Comparison of ENCODE assay signal across 19 cellular contexts in genomic region chr15:68658151-68658550, GRCh38.
DNase-seq lines count a peak whose midpoint lies in the region; ATAC-seq and TF ChIP-seq lines count a peak whose summit lies in the region.
"Had no signal": no experiment of that assay in that cellular context is flagged by ENCODE, and none has a peak within 500 bp of the region (broad histone marks: within the 10 kb centered on the region; RNA-seq: fewer than 3 reads in every experiment).

No MANE protein-coding gene starts in this region.

- intact Hi-C loops in sigmoid colon (cut with DNase I), result no loop called here

- TF ChIP-seq POLR2A in NB4 (IDR thresholded peaks at IDR 0.05; ENCODE audit: extremely low read depth, insufficient read length) (no peak), sigmoid colon (IDR thresholded peaks at IDR 0.05) (no peak), suprapubic skin (IDR thresholded peaks at IDR 0.05) (no peak)

- no peak for TF ChIP-seq CTCF in NB4 (IDR thresholded peaks at IDR 0.05; ENCODE audit: low read depth, low read length)
- no peak for TF ChIP-seq CTCF in sigmoid colon (IDR thresholded peaks at IDR 0.05)
- TF ChIP-seq CTCF in suprapubic skin (IDR thresholded peaks at IDR 0.05), result no peak

- DNase-seq in NB4 (ENCODE audit: low read depth) (peak; percentile 26), NCI-H82 treated with DMSO at 0.1 percent for 48 hours (lab: John Stamatoyannopoulos, UW; ENCODE audit: unreplicated experiment) (peak; percentile 73), globus pallidus (ENCODE audit: low spot score) (peak; percentile 83), sigmoid colon (peak; percentile 40), glomerular visceral epithelial cell (ENCODE audit: extremely low spot score) (no peak), suprapubic skin (ENCODE audit: low spot score in 2 of 2) (no peak), AG08395 (ENCODE audit: low spot score) (no peak)
- DNase-seq: activated CD4-positive, alpha-beta T cell treated with anti-CD3 and anti-CD28 coated beads for 36 hours; activated naive CD8-positive, alpha-beta T cell treated with anti-CD3 and anti-CD28 coated beads for 36 hours; DND-41; foreskin keratinocyte; lower lobe of right lung; NK-92 treated with Interleukin-12 subunit alpha and Interleukin-12 subunit beta, amount 100 ng/mL, for 24 hours; SIG-M5; stimulated activated CD4-positive, alpha-beta T cell treated with anti-CD3 and anti-CD28 coated beads, Interleukin-2, amount 100 ng/mL, for 48 hours; stimulated activated CD8-positive, alpha-beta memory T cell treated with anti-CD3 and anti-CD28 coated beads, Interleukin-4, amount 100 ng/mL, for 48 hours; T1000 had no signal

- no peak for ATAC-seq in HG03521 (IDR thresholded peaks at IDR 0.05; ENCODE audit: unreplicated experiment)
- ATAC-seq: activated CD4-positive, alpha-beta T cell treated with anti-CD3 and anti-CD28 coated beads for 36 hours; foreskin keratinocyte had no signal

- H3K4me1 ChIP-seq in sigmoid colon (no peaks in the 10 kb centered on the region), suprapubic skin (no peaks in the 10 kb centered on the region)
- H3K4me1 ChIP-seq: foreskin keratinocyte, lower lobe of right lung, tibial artery had no signal

- H3K9me3 ChIP-seq in sigmoid colon (no peaks in the 10 kb centered on the region), suprapubic skin (no peaks in the 10 kb centered on the region)
- H3K9me3 ChIP-seq: lower lobe of right lung, tibial artery had no signal

- H3K36me3 ChIP-seq in sigmoid colon, result no peaks in the 10 kb centered on the region
- H3K36me3 ChIP-seq in suprapubic skin, result no peaks in the 10 kb centered on the region
- H3K36me3 ChIP-seq: lower lobe of right lung, tibial artery had no signal

- H3K27me3 ChIP-seq in sigmoid colon (no peaks in the 10 kb centered on the region), suprapubic skin (no peaks in the 10 kb centered on the region)
- H3K27me3 ChIP-seq: foreskin keratinocyte, tibial artery had no signal

- 37 to 61% methylated on average over 8 of the region's 8 CpGs for WGBS in sigmoid colon, 2 donors
- WGBS in suprapubic skin, result 60% methylated on average over 5 of the region's 8 CpGs

- TF ChIP-seq EP300 in sigmoid colon (IDR thresholded peaks at IDR 0.05), result no peak
- TF ChIP-seq EP300 in suprapubic skin (IDR thresholded peaks at IDR 0.05), result no peak

- H3K27ac ChIP-seq in sigmoid colon, result no peak overlapping the region
- no peak overlapping the region for H3K27ac ChIP-seq in suprapubic skin
- H3K27ac ChIP-seq: foreskin keratinocyte, lower lobe of right lung, tibial artery had no signal

- no peak overlapping the region for H3K4me3 ChIP-seq in NB4 (ENCODE audit: low read depth, low read length)
- no peak overlapping the region for H3K4me3 ChIP-seq in sigmoid colon
- H3K4me3 ChIP-seq in suprapubic skin, result no peak overlapping the region
- H3K4me3 ChIP-seq: lower lobe of right lung, tibial artery had no signal

Comparison
In these comparisons a context has a peak if more than half of its experiments do, and no peak if none do; other contexts are left out.
1. DNase-seq: peak in NB4 (single experiment), NCI-H82 treated with DMSO at 0.1 percent for 48 hours (single experiment), globus pallidus (single experiment) and sigmoid colon (single experiment); none in glomerular visceral epithelial cell (single experiment), suprapubic skin (0 of 2) and AG08395 (single experiment).